ENCODE assay signal across 1 cellular context in the genomic region with DNA sequence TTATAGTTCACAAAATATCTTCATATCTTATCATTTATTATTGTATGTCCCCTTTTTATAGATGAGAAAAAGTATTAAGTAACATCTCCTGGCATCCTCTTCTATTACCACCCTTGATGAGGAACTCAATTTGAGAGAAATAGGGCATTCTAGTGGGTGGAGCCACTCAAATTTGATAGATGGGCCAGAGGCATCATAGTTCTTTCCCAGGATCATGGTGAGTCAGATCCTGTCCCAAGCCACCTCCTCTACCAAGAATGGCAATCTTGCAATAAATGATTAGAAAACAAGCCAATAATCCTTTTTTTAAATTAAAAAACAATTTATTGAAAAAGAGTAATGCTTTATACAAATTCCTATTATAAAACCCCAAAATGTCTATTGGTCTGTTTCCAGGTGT.
TF ChIP-seq lines count a peak whose summit lies in the region.

No MANE protein-coding gene starts in this region.

TF ChIP-seq in endothelial cell of umbilical vein, 7 proteins besides CTCF, POLR2A, EP300 and RAD21:
- TF ChIP-seq, protein P1, sequence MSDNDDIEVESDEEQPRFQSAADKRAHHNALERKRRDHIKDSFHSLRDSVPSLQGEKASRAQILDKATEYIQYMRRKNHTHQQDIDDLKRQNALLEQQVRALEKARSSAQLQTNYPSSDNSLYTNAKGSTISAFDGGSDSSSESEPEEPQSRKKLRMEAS (IDR thresholded peaks at IDR 0.05; ENCODE audit: insufficient read depth, insufficient read length) = no peak
- TF ChIP-seq FOS (IDR thresholded peaks at IDR 0.05; ENCODE audit: borderline replicate concordance, insufficient read depth, low read length) (peak; percentile 49), GATA2 (IDR thresholded peaks at IDR 0.05; ENCODE audit: insufficient read depth, insufficient read length, low read depth, low read length) (no peak)
